ENCODE assay signal across 1 cellular context in the genomic region with DNA sequence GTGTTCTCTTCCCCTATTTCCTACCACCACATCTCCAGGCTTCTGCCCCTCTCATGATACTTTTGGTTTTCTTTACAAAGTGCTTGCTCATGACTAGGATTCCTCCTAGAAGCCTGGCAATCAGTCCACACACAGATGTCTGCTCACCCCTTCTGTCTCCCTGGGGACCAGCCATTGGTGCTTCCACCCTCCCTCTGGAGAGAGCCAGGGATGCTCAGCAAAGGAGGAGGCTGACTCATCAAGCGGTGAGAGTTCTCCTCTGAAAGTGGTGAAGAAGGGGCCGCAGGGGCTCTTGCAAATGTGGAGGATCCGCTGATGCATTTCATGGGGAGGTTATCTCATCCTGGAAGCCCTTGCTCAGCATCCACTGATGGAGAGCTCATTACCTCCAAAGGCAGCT.
TF ChIP-seq lines count a peak whose summit lies in the region.

No MANE protein-coding gene starts in this region.

TF ChIP-seq in GM23338, 12 proteins besides CTCF, POLR2A, EP300 and RAD21:
- TF ChIP-seq, protein P1, sequence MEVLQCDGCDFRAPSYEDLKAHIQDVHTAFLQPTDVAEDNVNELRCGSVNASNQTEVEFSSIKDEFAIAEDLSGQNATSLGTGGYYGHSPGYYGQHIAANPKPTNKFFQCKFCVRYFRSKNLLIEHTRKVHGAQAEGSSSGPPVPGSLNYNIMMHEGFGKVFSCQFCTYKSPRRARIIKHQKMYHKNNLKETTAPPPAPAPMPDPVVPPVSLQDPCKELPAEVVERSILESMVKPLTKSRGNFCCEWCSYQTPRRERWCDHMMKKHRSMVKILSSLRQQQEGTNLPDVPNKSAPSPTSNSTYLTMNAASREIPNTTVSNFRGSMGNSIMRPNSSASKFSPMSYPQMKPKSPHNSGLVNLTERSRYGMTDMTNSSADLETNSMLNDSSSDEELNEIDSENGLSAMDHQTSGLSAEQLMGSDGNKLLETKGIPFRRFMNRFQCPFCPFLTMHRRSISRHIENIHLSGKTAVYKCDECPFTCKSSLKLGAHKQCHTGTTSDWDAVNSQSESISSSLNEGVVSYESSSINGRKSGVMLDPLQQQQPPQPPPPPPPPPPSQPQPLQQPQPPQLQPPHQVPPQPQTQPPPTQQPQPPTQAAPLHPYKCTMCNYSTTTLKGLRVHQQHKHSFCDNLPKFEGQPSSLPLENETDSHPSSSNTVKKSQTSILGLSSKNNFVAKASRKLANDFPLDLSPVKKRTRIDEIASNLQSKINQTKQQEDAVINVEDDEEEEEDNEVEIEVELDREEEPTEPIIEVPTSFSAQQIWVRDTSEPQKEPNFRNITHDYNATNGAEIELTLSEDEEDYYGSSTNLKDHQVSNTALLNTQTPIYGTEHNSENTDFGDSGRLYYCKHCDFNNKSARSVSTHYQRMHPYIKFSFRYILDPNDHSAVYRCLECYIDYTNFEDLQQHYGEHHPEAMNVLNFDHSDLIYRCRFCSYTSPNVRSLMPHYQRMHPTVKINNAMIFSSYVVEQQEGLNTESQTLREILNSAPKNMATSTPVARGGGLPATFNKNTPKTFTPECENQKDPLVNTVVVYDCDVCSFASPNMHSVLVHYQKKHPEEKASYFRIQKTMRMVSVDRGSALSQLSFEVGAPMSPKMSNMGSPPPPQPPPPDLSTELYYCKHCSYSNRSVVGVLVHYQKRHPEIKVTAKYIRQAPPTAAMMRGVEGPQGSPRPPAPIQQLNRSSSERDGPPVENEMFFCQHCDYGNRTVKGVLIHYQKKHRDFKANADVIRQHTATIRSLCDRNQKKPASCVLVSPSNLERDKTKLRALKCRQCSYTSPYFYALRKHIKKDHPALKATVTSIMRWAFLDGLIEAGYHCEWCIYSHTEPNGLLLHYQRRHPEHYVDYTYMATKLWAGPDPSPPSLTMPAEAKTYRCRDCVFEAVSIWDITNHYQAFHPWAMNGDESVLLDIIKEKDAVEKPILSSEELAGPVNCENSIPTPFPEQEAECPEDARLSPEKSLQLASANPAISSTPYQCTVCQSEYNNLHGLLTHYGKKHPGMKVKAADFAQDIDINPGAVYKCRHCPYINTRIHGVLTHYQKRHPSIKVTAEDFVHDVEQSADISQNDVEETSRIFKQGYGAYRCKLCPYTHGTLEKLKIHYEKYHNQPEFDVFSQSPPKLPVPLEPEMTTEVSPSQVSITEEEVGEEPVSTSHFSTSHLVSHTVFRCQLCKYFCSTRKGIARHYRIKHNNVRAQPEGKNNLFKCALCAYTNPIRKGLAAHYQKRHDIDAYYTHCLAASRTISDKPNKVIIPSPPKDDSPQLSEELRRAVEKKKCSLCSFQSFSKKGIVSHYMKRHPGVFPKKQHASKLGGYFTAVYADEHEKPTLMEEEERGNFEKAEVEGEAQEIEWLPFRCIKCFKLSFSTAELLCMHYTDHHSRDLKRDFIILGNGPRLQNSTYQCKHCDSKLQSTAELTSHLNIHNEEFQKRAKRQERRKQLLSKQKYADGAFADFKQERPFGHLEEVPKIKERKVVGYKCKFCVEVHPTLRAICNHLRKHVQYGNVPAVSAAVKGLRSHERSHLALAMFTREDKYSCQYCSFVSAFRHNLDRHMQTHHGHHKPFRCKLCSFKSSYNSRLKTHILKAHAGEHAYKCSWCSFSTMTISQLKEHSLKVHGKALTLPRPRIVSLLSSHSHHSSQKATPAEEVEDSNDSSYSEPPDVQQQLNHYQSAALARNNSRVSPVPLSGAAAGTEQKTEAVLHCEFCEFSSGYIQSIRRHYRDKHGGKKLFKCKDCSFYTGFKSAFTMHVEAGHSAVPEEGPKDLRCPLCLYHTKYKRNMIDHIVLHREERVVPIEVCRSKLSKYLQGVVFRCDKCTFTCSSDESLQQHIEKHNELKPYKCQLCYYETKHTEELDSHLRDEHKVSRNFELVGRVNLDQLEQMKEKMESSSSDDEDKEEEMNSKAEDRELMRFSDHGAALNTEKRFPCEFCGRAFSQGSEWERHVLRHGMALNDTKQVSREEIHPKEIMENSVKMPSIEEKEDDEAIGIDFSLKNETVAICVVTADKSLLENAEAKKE (CRISPR knock-in tag; IDR thresholded peaks at IDR 0.05), result no peak
TF ChIP-seq in GM23338: peak in this region for 0.
